11 cellular contexts compared by ENCODE assay signal in the genomic region with DNA sequence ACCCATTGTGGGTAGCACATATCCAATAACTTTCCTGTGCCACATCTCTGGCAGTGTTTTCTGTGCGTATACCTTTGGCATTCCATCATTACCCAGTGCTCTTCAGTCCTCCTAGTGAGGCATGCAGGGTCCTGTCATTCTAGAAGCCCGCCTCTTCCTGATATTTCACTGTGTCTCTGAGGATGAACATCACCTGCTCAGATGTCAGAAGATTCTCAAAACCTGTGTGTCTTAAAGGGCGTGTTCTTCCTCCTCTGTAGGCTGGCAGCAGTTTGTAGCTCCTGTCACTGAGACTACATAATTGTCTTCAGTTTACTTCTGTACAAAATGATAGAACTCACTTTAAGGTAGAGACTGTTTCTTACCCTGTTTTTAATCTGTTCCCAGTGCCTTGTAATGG. TPM values are rescaled to one million over a fixed set of nuclear protein-coding genes. Genes with fewer than 3 reads are reported as not detected.
"Had no signal": no experiment of that assay in that cellular context is flagged by ENCODE, and none has a peak within 500 bp of the region (broad histone marks: within the 10 kb centered on the region; RNA-seq: fewer than 3 reads in every experiment).

No MANE protein-coding gene starts in this region.

- H3K4me3 Mint-ChIP-seq: GM23338, HFFc6 had no signal

- FAIRE-seq: H1, HTR-8/SVneo, K562 had no signal

- DNase-seq: H7, HFFc6, IMR-90, KG1 had no signal

- H3K27ac Mint-ChIP-seq: GM23338, HFFc6 had no signal

- H3K4me1 ChIP-seq: HAP-1 had no signal

- H3K4me3 ChIP-seq: GM23338, HAP-1, K562 had no signal

- H3K9me3 ChIP-seq: HAP-1 had no signal

- H3K9me3 Mint-ChIP-seq: GM23338, HFFc6 had no signal

- ATAC-seq: GM23338, HCT116, K562 had no signal

RNA-seq across cellular contexts. Expression of gene TEX29, which starts 56.9 kb away (rescaled TPM):
- total RNA-seq: GM23338, H1, H7, HT-29, IMR-90, K562 had no signal
